In the genomic region with DNA sequence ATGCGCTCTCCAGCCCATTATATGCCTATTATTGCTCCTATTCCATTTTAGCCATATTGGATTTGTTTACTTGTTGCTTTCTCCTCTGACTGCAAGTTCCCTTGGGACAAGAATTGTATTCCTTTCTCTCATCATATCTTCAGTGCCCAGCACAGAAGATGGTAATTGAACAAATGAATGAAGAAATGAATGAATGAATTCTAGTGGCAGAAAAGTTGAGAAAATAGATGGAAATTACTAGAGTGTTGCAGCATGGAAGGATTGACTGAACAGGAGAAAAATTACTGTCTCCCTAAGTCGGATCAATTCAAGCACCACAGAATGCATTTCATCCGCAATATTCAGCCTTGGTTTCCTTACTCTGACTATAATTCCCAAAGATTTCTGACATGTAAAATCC, we compare ENCODE assay signal across 33 cellular contexts.
"Had no signal": no experiment of that assay in that cellular context is flagged by ENCODE, and none has a peak within 500 bp of the region (broad histone marks: within the 10 kb centered on the region; RNA-seq: fewer than 3 reads in every experiment).

No MANE protein-coding gene starts in this region.

- H3K4me1 ChIP-seq: adrenal gland, ascending aorta, body of pancreas, breast epithelium had no signal

- H3K27ac ChIP-seq: adrenal gland, ascending aorta, body of pancreas, brain microvascular endothelial cell, breast epithelium, cardiac muscle cell had no signal

- H3K27me3 ChIP-seq: adrenal gland, ascending aorta, body of pancreas, brain microvascular endothelial cell, breast epithelium, cardiac muscle cell had no signal

- FAIRE-seq: astrocyte, bronchial epithelial cell had no signal

- DNase-seq: activated effector memory CD4-positive, alpha-beta T cell treated with anti-CD3 and anti-CD28 coated beads, Interleukin-2, amount 50 U/mL, for 16 hours; activated effector memory CD4-positive, alpha-beta T cell treated with Interleukin-2 at 50 U/mL for 16 hours; activated gamma-delta T cell; activated gamma-delta T cell treated with Interleukin-2 at 50 U/mL for 16 hours; activated naive CD4-positive, alpha-beta T cell; activated naive CD4-positive, alpha-beta T cell treated with anti-CD3 and anti-CD28 coated beads for 36 hours; activated naive CD4-positive, alpha-beta T cell treated with anti-CD3 and anti-CD28 coated beads, Interleukin-2, amount 10 ng/mL, durations not matched to agents 7 days and 5 days; activated naive CD4-positive, alpha-beta T cell treated with anti-CD3 and anti-CD28 coated beads, Interleukin-2, amount 50 U/mL, for 16 hours; activated naive CD4-positive, alpha-beta T cell treated with Interleukin-2 at 50 U/mL for 16 hours; activated naive CD8-positive, alpha-beta T cell treated with anti-CD3 and anti-CD28 coated beads for 36 hours; activated naive CD8-positive, alpha-beta T cell treated with anti-CD3 and anti-CD28 coated beads, Interleukin-2, amount 10 ng/mL, durations not matched to agents 7 days and 5 days; activated naive CD8-positive, alpha-beta T cell treated with anti-CD3 and anti-CD28 coated beads, Interleukin-2, amount 50 U/mL, for 24 hours; activated T-cell treated with anti-CD3 and anti-CD28 coated beads, Interleukin-2, amount 50 U/mL, for 24 hours; activated T-cell treated with anti-CD3 and anti-CD28 coated beads, Interleukin-2, amount 50 U/mL, for 4 hours; activated T-cell treated with anti-CD3 and anti-CD28 coated beads, Interleukin-2, amount 50 U/mL, for 48 hours; activated T-cell treated with anti-CD3 and anti-CD28 coated beads, Interleukin-2, amount 50 U/mL, for 72 hours; adrenal gland; amniotic stem cell; amygdala; anterior cingulate cortex; aorta; body of pancreas; brain microvascular endothelial cell; caudate nucleus; central memory CD4-positive, alpha-beta T cell; cerebellar nuclear complex had no signal

- H3K9me3 ChIP-seq: adrenal gland, body of pancreas, breast epithelium had no signal

- H3K4me3 ChIP-seq: adrenal gland, ascending aorta, body of pancreas, breast epithelium, cardiac muscle cell had no signal

- H3K36me3 ChIP-seq: adrenal gland, ascending aorta, brain microvascular endothelial cell, breast epithelium, cardiac muscle cell had no signal

- ATAC-seq: activated naive CD4-positive, alpha-beta T cell treated with anti-CD3 and anti-CD28 coated beads, Interleukin-2, amount 50 U/mL, for 72 hours; activated naive CD8-positive, alpha-beta T cell treated with anti-CD3 and anti-CD28 coated beads, Interleukin-2, amount 50 U/mL, for 24 hours; activated T-cell treated with anti-CD3 and anti-CD28 coated beads, Interleukin-2, amount 50 U/mL, for 4 hours; activated T-cell treated with anti-CD3 and anti-CD28 coated beads, Interleukin-2, amount 50 U/mL, for 72 hours; activated T-helper 17 cell treated with anti-CD3 and anti-CD28 coated beads, Interleukin-2, amount 50 U/mL, for 72 hours; body of pancreas had no signal
